ENCODE assay signal across 10 cellular contexts in genomic region chr7:16114633-16115032, GRCh38.
DNase-seq lines count a peak whose midpoint lies in the region; ATAC-seq and TF ChIP-seq lines count a peak whose summit lies in the region.
"Had no signal": no experiment of that assay in that cellular context is flagged by ENCODE, and none has a peak within 500 bp of the region (broad histone marks: within the 10 kb centered on the region; RNA-seq: fewer than 3 reads in every experiment).

No MANE protein-coding gene starts in this region.

- H3K36me3 ChIP-seq in neuron (ENCODE audit: insufficient read depth, low read length), result no peaks in the 10 kb centered on the region
- H3K36me3 ChIP-seq in upper lobe of left lung, result no peaks in the 10 kb centered on the region

- H3K4me1 ChIP-seq in neuron (ENCODE audit: insufficient read depth, low read length), result peaks cover 3% of the 10 kb centered on the region
- no peaks in the 10 kb centered on the region for H3K4me1 ChIP-seq in upper lobe of left lung

- DNase-seq in NCI-H1105 treated with DMSO at 0.1 percent for 48 hours (lab: John Stamatoyannopoulos, UW) (peak; percentile 58), NCI-H1105 (lab: John Stamatoyannopoulos, UW) (no peak), NCI-H69 (lab: John Stamatoyannopoulos, UW) (peak; percentile 17), dermis microvascular lymphatic vessel endothelial cell (ENCODE audit: low read depth in 2 of 2) (peak; percentile 36 to 67), upper lobe of left lung (no peak), NCI-H510A (lab: John Stamatoyannopoulos, UW) (no peak)
- no peak for DNase-seq in activated CD4-positive, alpha-beta T cell treated with anti-CD3 and anti-CD28 coated beads for 4 hours
- DNase-seq: CD4-positive, CD25-positive, alpha-beta regulatory T cell; stimulated activated CD8-positive, alpha-beta memory T cell treated with anti-CD3 and anti-CD28 coated beads, Interleukin-4, amount 100 ng/mL, for 48 hours had no signal

- peak overlapping the region; percentile 61 for H2AFZ ChIP-seq in neuron (ENCODE audit: low read depth, low read length)

- no peak for TF ChIP-seq POLR2A in upper lobe of left lung (IDR thresholded peaks at IDR 0.05)

- TF ChIP-seq CTCF in upper lobe of left lung (IDR thresholded peaks at IDR 0.05), result peak in 2 of 6 experiments; percentile 14 to 17

- peaks cover 3% of the 10 kb centered on the region for H3K9me3 ChIP-seq in neuron (ENCODE audit: low read length)
- peaks cover 0 to 5% (median 0%) of the 10 kb centered on the region in 4 donors for H3K9me3 ChIP-seq in upper lobe of left lung

- no peak for ATAC-seq in upper lobe of left lung (ENCODE audit: low FRiP score in 2 of 2)

- 83 to 96% methylated on average over 1 of the region's 1 CpG for WGBS in upper lobe of left lung, 2 donors

- no peak for TF ChIP-seq EP300 in upper lobe of left lung (IDR thresholded peaks at IDR 0.05)

- H3K27ac ChIP-seq in upper lobe of left lung, result no peak overlapping the region

- H3K4me3 ChIP-seq in neuron (ENCODE audit: low read length), result no peak overlapping the region
- H3K4me3 ChIP-seq in upper lobe of left lung, result no peak overlapping the region

- no peaks in the 10 kb centered on the region for H3K27me3 ChIP-seq in neuron (ENCODE audit: insufficient read depth, low read length)
- H3K27me3 ChIP-seq in upper lobe of left lung, result no peaks in the 10 kb centered on the region

Comparison
In these comparisons a context has a peak if more than half of its experiments do, and no peak if none do; other contexts are left out.
1. DNase-seq: peak in NCI-H1105 treated with DMSO at 0.1 percent for 48 hours (single experiment), NCI-H69 (single experiment) and dermis microvascular lymphatic vessel endothelial cell (2 of 2); none in NCI-H1105 (single experiment), upper lobe of left lung (0 of 2), NCI-H510A (single experiment) and activated CD4-positive, alpha-beta T cell treated with anti-CD3 and anti-CD28 coated beads for 4 hours (0 of 2).